In the genomic region with DNA sequence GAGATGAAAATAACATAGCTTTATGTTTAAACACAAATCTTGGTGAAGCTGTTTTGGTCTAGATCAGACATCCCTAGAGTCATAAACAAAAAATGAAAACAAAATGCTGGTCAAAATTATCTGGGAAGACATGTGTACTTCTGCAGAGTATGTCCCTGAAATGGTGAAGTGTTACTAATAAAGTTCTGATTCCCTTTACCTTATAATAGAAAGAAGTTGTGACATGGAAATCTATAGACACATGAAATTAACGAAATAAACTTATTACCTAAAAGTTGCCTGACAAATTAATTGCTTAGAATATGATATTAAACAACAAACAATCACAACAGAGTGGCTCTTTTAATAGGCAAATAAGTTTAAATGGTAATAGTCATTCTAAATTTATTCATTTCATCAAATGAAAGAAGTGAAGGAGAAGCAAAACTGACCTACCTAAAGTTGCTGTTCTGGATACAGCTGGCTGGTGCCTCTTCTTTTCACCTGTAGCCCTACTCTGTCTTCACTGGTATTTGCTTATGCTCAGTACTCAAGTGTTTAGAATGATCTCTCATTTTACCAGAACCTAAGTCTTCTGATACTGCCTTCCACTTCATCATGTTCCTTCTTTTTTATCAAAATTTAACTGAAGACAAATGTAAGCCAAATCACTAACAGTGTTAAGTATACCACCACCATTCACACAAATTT, we compare ENCODE assay signal across 17 cellular contexts. TPM values are rescaled to one million over a fixed set of nuclear protein-coding genes. Genes with fewer than 3 reads are reported as not detected.
A peak's percentile ranks its signal among the peaks of the same experiment; 100 is the strongest.
DNase-seq lines count a peak whose midpoint lies in the region; ATAC-seq, FAIRE-seq and TF ChIP-seq lines count a peak whose summit lies in the region.
"Had no signal": no experiment of that assay in that cellular context is flagged by ENCODE, and none has a peak within 500 bp of the region (broad histone marks: within the 10 kb centered on the region; RNA-seq: fewer than 3 reads in every experiment).

No MANE protein-coding gene starts in this region.

- H3K27ac ChIP-seq in Panc1 (ENCODE audit: low read length) (no peak overlapping the region), right cardiac atrium (ENCODE audit: low read length) (peak overlapping the region; percentile 68), kidney (ENCODE audit: low read depth in 2 of 2, low read length in 2 of 2) (no peak overlapping the region)
- H3K27ac ChIP-seq: esophagus squamous epithelium, thyroid gland had no signal

- POLR2A ChIA-PET in Panc1 (lab: Charles Lee) = no interaction called here

- BruUV-seq in Panc1 (replicated peaks; lab: Mats Ljungman, UMichigan) = TSS peak; percentile 4

- no peak overlapping the region for H3K4me3 ChIP-seq in Panc1 (ENCODE audit: low read depth in 2 of 2, low read length in 2 of 2)
- no peak overlapping the region for H3K4me3 ChIP-seq in right cardiac atrium (ENCODE audit: low read length)
- H3K4me3 ChIP-seq in kidney (ENCODE audit: low read length in 2 of 2) = no peak overlapping the region
- H3K4me3 ChIP-seq: esophagus squamous epithelium, thyroid gland had no signal

- FAIRE-seq in GM12892 (lab: Jason Lieb, UNC) (peak; percentile 40), kidney (lab: Jason Lieb, UNC) (no peak)
- FAIRE-seq: G401.6 had no signal

- H3K27me3 ChIP-seq in Panc1 (ENCODE audit: control insufficient read depth, insufficient read depth, low read length) (no peaks in the 10 kb centered on the region), right cardiac atrium (ENCODE audit: control insufficient read depth, insufficient read depth) (no peaks in the 10 kb centered on the region)
- H3K27me3 ChIP-seq: esophagus squamous epithelium, thyroid gland had no signal

- TF ChIP-seq CTCF in Panc1 (IDR thresholded peaks at IDR 0.05) = no peak
- no peak for TF ChIP-seq CTCF in kidney (IDR thresholded peaks at IDR 0.05; ENCODE audit: borderline replicate concordance, extremely low read depth, insufficient read depth)

- WGBS in right cardiac atrium = 83% methylated on average over 1 of the region's 1 CpG

- H3K27ac Mint-ChIP-seq in activated T-helper 2 cell treated with anti-CD3 and anti-CD28 coated beads, Interferon-gamma antibody, Interleukin-2, Interleukin-4, amounts not matched to agents 10 μg/mL and 5 μg/mL and 100 μg/mL, durations not matched to agents 14 hours and 24 hours and 36 hours = no peak overlapping the region
- H3K27ac Mint-ChIP-seq: activated CD8-positive, alpha-beta T cell treated with anti-CD3 and anti-CD28 coated beads, Interleukin-2, amount 10 ng/mL, durations not matched to agents 7 days and 5 days had no signal

- in situ Hi-C loops in Panc1 (cut with HindIII; ENCODE audit: low pct_unique_long_range_greater_than_20kb, low sequenced_read_pairs) = no loop called here

- peak; percentile 56 for ATAC-seq in GM21717 (IDR thresholded peaks at IDR 0.05; ENCODE audit: unreplicated experiment)
- no peak for ATAC-seq in Panc1
- peak in 1 of 2 donors; percentile 23 for ATAC-seq in right cardiac atrium
- ATAC-seq: HCT116 had no signal

- peaks cover 12% of the 10 kb centered on the region for H3K9me3 Mint-ChIP-seq in activated T-helper 2 cell treated with anti-CD3 and anti-CD28 coated beads, Interferon-gamma antibody, Interleukin-2, Interleukin-4, amounts not matched to agents 10 μg/mL and 5 μg/mL and 100 μg/mL, durations not matched to agents 14 hours and 24 hours and 36 hours

- no peak for TF ChIP-seq POLR2A in GM12892 (IDR thresholded peaks at IDR 0.05; ENCODE audit: low read depth, low read length)

- CTCF ChIA-PET in Panc1 (lab: Charles Lee) = no interaction called here

- no peak overlapping the region for H3K4me3 Mint-ChIP-seq in activated T-helper 2 cell treated with anti-CD3 and anti-CD28 coated beads, Interferon-gamma antibody, Interleukin-2, Interleukin-4, amounts not matched to agents 10 μg/mL and 5 μg/mL and 100 μg/mL, durations not matched to agents 14 hours and 24 hours and 36 hours (ENCODE audit: low read depth)
- H3K4me3 Mint-ChIP-seq: activated CD8-positive, alpha-beta T cell treated with anti-CD3 and anti-CD28 coated beads, Interleukin-2, amount 10 ng/mL, durations not matched to agents 7 days and 5 days had no signal

- H3K9me3 ChIP-seq in Panc1 (ENCODE audit: control insufficient read depth, insufficient read depth, low read depth, low read length) (no peaks in the 10 kb centered on the region), right cardiac atrium (ENCODE audit: control insufficient read depth, low read length) (no peaks in the 10 kb centered on the region), kidney (ENCODE audit: control insufficient read depth in 1 of 2, low read length in 2 of 2) (no peaks in the 10 kb centered on the region)
- H3K9me3 ChIP-seq: esophagus squamous epithelium, thyroid gland had no signal

- peaks cover 34% of the 10 kb centered on the region for H3K36me3 Mint-ChIP-seq in activated T-helper 2 cell treated with anti-CD3 and anti-CD28 coated beads, Interferon-gamma antibody, Interleukin-2, Interleukin-4, amounts not matched to agents 10 μg/mL and 5 μg/mL and 100 μg/mL, durations not matched to agents 14 hours and 24 hours and 36 hours (ENCODE audit: low read depth)

- intact Hi-C loops in Panc1 (cut with micrococcal nuclease; ENCODE audit: unreplicated experiment) (no loop called here), right cardiac atrium (cut with DNase I) (no loop called here), kidney (cut with DNase I) (no loop called here)
- intact Hi-C loops in activated T-helper 2 cell treated with anti-CD3 and anti-CD28 coated beads, Interferon-gamma antibody, Interleukin-2, Interleukin-4, amounts not matched to agents 10 μg/mL and 5 μg/mL and 100 μg/mL, durations not matched to agents 14 hours and 24 hours and 36 hours (cut with micrococcal nuclease) = no loop called here

- no peaks in the 10 kb centered on the region; the same call in 1 of the 2 replicates for H3K4me1 ChIP-seq in Panc1 (ENCODE audit: control insufficient read depth, insufficient read depth, low read length)
- peaks cover 2% of the 10 kb centered on the region for H3K4me1 ChIP-seq in right cardiac atrium (ENCODE audit: control insufficient read depth, insufficient read depth, low read length)
- H3K4me1 ChIP-seq in kidney (ENCODE audit: control insufficient read depth in 1 of 2, insufficient read depth in 1 of 2, low read depth in 1 of 2, low read length in 2 of 2) = peaks cover 0 to 2% of the 10 kb centered on the region in 2 donors

- H3K36me3 ChIP-seq in Panc1 (ENCODE audit: control insufficient read depth, insufficient read depth, low read length) = no peaks in the 10 kb centered on the region
- H3K36me3 ChIP-seq in kidney (ENCODE audit: control insufficient read depth in 1 of 2, insufficient read depth in 2 of 2, low read length in 2 of 2) = no peaks in the 10 kb centered on the region
- H3K36me3 ChIP-seq: esophagus squamous epithelium, thyroid gland had no signal

- no peak overlapping the region for H3K9ac ChIP-seq in kidney (ENCODE audit: low read length in 2 of 2)

- H3K4me1 Mint-ChIP-seq in activated T-helper 2 cell treated with anti-CD3 and anti-CD28 coated beads, Interferon-gamma antibody, Interleukin-2, Interleukin-4, amounts not matched to agents 10 μg/mL and 5 μg/mL and 100 μg/mL, durations not matched to agents 14 hours and 24 hours and 36 hours (ENCODE audit: low read depth) = peaks cover 23% of the 10 kb centered on the region

- no peak for DNase-seq in GM12892 (ENCODE audit: insufficient read length)
- no peak for DNase-seq in Panc1 (ENCODE audit: low read depth, low spot score)
- no peak for DNase-seq in right cardiac atrium
- no peak for DNase-seq in NCI-H446 treated with DMSO at 0.1 percent for 48 hours (lab: John Stamatoyannopoulos, UW)
- no peak for DNase-seq in NCI-H2227 treated with DMSO at 0.1 percent for 48 hours (lab: John Stamatoyannopoulos, UW)
- DNase-seq in kidney = no peak
- no peak for DNase-seq in activated T-helper 2 cell treated with anti-CD3 and anti-CD28 coated beads, Interferon-gamma antibody, Interleukin-2, Interleukin-4, amounts not matched to agents 10 μg/mL and 5 μg/mL and 100 μg/mL, durations not matched to agents 14 hours and 24 hours and 36 hours (ENCODE audit: low spot score)
- DNase-seq: activated CD8-positive, alpha-beta T cell treated with anti-CD3 and anti-CD28 coated beads, Interleukin-2, amount 10 ng/mL, durations not matched to agents 7 days and 5 days; COR-L47; esophagus squamous epithelium; hypothalamus; NCI-H1436 treated with DMSO at 0.1 percent for 48 hours; stimulated activated CD8-positive, alpha-beta memory T cell treated with anti-CD3 and anti-CD28 coated beads, Interleukin-4, amount 100 ng/mL, for 48 hours; thyroid gland had no signal

- H3K27me3 Mint-ChIP-seq in activated T-helper 2 cell treated with anti-CD3 and anti-CD28 coated beads, Interferon-gamma antibody, Interleukin-2, Interleukin-4, amounts not matched to agents 10 μg/mL and 5 μg/mL and 100 μg/mL, durations not matched to agents 14 hours and 24 hours and 36 hours (ENCODE audit: low read depth) = no peaks in the 10 kb centered on the region

RNA-seq across cellular contexts. Expression of gene FNIP1, which starts 38.8 kb away (rescaled TPM):
- polyA plus RNA-seq in GM12892 (2012; ENCODE audit: missing spikeins) = 12.7 TPM
- total RNA-seq in Panc1 (2021; ENCODE audit: unreplicated experiment) (48.3 TPM), right cardiac atrium (10 to 100 TPM; 26.8 to 35.8 (median 31.2) TPM), kidney (31.1 TPM)
- 9.4 TPM for polyA plus RNA-seq in Panc1 (2012; ENCODE audit: insufficient read length)
- polyA plus RNA-seq in right cardiac atrium (5.8 TPM), kidney (ENCODE audit: insufficient read depth, low read depth, low replicate concordance) (2.9 TPM)
- 18.1 and 18.8 TPM in 2 replicates for total RNA-seq in activated T-helper 2 cell treated with anti-CD3 and anti-CD28 coated beads, Interferon-gamma antibody, Interleukin-2, Interleukin-4, amounts not matched to agents 10 μg/mL and 5 μg/mL and 100 μg/mL, durations not matched to agents 14 hours and 24 hours and 36 hours
